8 cellular contexts compared by ENCODE assay signal in genomic region chr16:75621170-75621477, GRCh38. TPM values are rescaled to one million over a fixed set of nuclear protein-coding genes. Genes with fewer than 3 reads are reported as not detected.
DNase-seq lines count a peak whose midpoint lies in the region; ATAC-seq and TF ChIP-seq lines count a peak whose summit lies in the region.

No MANE protein-coding gene starts in this region.

- H3K9me3 Mint-ChIP-seq in activated T-helper 2 cell treated with anti-CD3 and anti-CD28 coated beads, Interferon-gamma antibody, Interleukin-2, Interleukin-4, amounts not matched to agents 10 μg/mL and 5 μg/mL and 100 μg/mL, durations not matched to agents 14 hours and 24 hours and 36 hours, result no peaks in the 10 kb centered on the region
- no peaks in the 10 kb centered on the region for H3K9me3 Mint-ChIP-seq in stimulated activated naive CD8-positive, alpha-beta T cell treated with anti-CD3 and anti-CD28 coated beads, Interleukin-15, amount 100 ng/mL, for 72 hours

- TF ChIP-seq CTCF in IMR-90 (conservative IDR thresholded peaks at IDR 0.05; ENCODE audit: low read depth, low read length), result peak; percentile 59

- no peaks in the 10 kb centered on the region for H3K27me3 Mint-ChIP-seq in activated T-helper 2 cell treated with anti-CD3 and anti-CD28 coated beads, Interferon-gamma antibody, Interleukin-2, Interleukin-4, amounts not matched to agents 10 μg/mL and 5 μg/mL and 100 μg/mL, durations not matched to agents 14 hours and 24 hours and 36 hours (ENCODE audit: low read depth)
- no peaks in the 10 kb centered on the region for H3K27me3 Mint-ChIP-seq in stimulated activated naive CD8-positive, alpha-beta T cell treated with anti-CD3 and anti-CD28 coated beads, Interleukin-15, amount 100 ng/mL, for 72 hours

- H3K4me3 Mint-ChIP-seq in activated T-helper 2 cell treated with anti-CD3 and anti-CD28 coated beads, Interferon-gamma antibody, Interleukin-2, Interleukin-4, amounts not matched to agents 10 μg/mL and 5 μg/mL and 100 μg/mL, durations not matched to agents 14 hours and 24 hours and 36 hours (ENCODE audit: low read depth), result peak overlapping the region; percentile 93
- H3K4me3 Mint-ChIP-seq in stimulated activated naive CD8-positive, alpha-beta T cell treated with anti-CD3 and anti-CD28 coated beads, Interleukin-15, amount 100 ng/mL, for 72 hours, result no peak overlapping the region

- H2BK15ac ChIP-seq in IMR-90 (ENCODE audit: low read depth, low read length), result no peak overlapping the region

- TF ChIP-seq RAD21 in IMR-90 (IDR thresholded peaks at IDR 0.05; ENCODE audit: low read length), result peak; percentile 55

- ATAC-seq in IMR-90 (ENCODE audit: low read depth) (peak; percentile 24; the same call in 1 of the 2 replicates), left colon (peak; percentile 22), HG02938 (IDR thresholded peaks at IDR 0.05; ENCODE audit: unreplicated experiment) (no peak)
- ATAC-seq in stimulated activated naive CD8-positive, alpha-beta T cell treated with anti-CD3 and anti-CD28 coated beads, Interleukin-15, amount 100 ng/mL, for 72 hours, result no peak

- no peak overlapping the region for H2BK20ac ChIP-seq in IMR-90 (ENCODE audit: low read depth, low read length)

- no peak overlapping the region for H3K27ac Mint-ChIP-seq in activated T-helper 2 cell treated with anti-CD3 and anti-CD28 coated beads, Interferon-gamma antibody, Interleukin-2, Interleukin-4, amounts not matched to agents 10 μg/mL and 5 μg/mL and 100 μg/mL, durations not matched to agents 14 hours and 24 hours and 36 hours
- H3K27ac Mint-ChIP-seq in stimulated activated naive CD8-positive, alpha-beta T cell treated with anti-CD3 and anti-CD28 coated beads, Interleukin-15, amount 100 ng/mL, for 72 hours, result no peak overlapping the region

- no peak overlapping the region for H3K14ac ChIP-seq in IMR-90 (replicated peaks; ENCODE audit: low read depth, low read length)

- H4K5ac ChIP-seq in IMR-90 (ENCODE audit: low read depth, low read length), result no peak overlapping the region

- in situ Hi-C loops in IMR-90 (cut with MboI; ENCODE audit: low sequenced_read_pairs), result no loop called here

- no peak overlapping the region for H3K4me2 ChIP-seq in IMR-90 (ENCODE audit: low read depth, low read length)

- no peak overlapping the region for H2AFZ ChIP-seq in IMR-90 (replicated peaks; ENCODE audit: low read length, poor library complexity)

- H3K4me1 Mint-ChIP-seq in activated T-helper 2 cell treated with anti-CD3 and anti-CD28 coated beads, Interferon-gamma antibody, Interleukin-2, Interleukin-4, amounts not matched to agents 10 μg/mL and 5 μg/mL and 100 μg/mL, durations not matched to agents 14 hours and 24 hours and 36 hours (ENCODE audit: low read depth), result peaks cover 38% of the 10 kb centered on the region
- H3K4me1 Mint-ChIP-seq in stimulated activated naive CD8-positive, alpha-beta T cell treated with anti-CD3 and anti-CD28 coated beads, Interleukin-15, amount 100 ng/mL, for 72 hours, result peaks cover 23% of the 10 kb centered on the region

- H3K79me1 ChIP-seq in IMR-90 (ENCODE audit: low read depth in 1 of 2, low read length in 2 of 2), result peaks cover 17 to 23% of the 10 kb centered on the region in 2 experiments

- CTCF ChIA-PET in IMR-90 (lab: Yijun Ruan, JAX), result interaction anchor here (0.5 to 1.5 kb wide), 4 partner anchors 9 to 143 kb away, joined by 3 to 5 read pairs (median 4); no protein-coding TSS in a partner anchor

- H3K4me1 ChIP-seq in IMR-90 (ENCODE audit: control insufficient read depth, insufficient read depth, low read length), result peaks cover 5% of the 10 kb centered on the region

- no TSS peak for BruUV-seq in IMR-90 (replicated peaks; lab: Mats Ljungman, UMichigan)

- no peak overlapping the region for H4K91ac ChIP-seq in IMR-90 (ENCODE audit: insufficient read depth, low read depth, low read length)

- no CpG with 5 or more reads among the region's 2 CpGs for WGBS in IMR-90 (ENCODE audit: extremely low coverage in 2 of 2, insufficient read length in 1 of 2), 2 experiments

- H3K9me1 ChIP-seq in IMR-90 (ENCODE audit: insufficient read depth, low read length), result no peaks in the 10 kb centered on the region

- H2BK120ac ChIP-seq in IMR-90 (ENCODE audit: low read depth, low read length), result no peak overlapping the region

- DNase-seq in NCI-H1417 (lab: John Stamatoyannopoulos, UW), result peak in 2 of 3 experiments; percentile 11 to 51
- DNase-seq in NCI-H1417 treated with DMSO at 0.1 percent for 48 hours (lab: John Stamatoyannopoulos, UW), result no peak
- DNase-seq in IMR-90, result peak; percentile 55
- no peak for DNase-seq in activated T-helper 2 cell treated with anti-CD3 and anti-CD28 coated beads, Interferon-gamma antibody, Interleukin-2, Interleukin-4, amounts not matched to agents 10 μg/mL and 5 μg/mL and 100 μg/mL, durations not matched to agents 14 hours and 24 hours and 36 hours (ENCODE audit: low spot score)
- DNase-seq in left colon, result no peak
- no peak for DNase-seq in central memory CD4-positive, alpha-beta T cell
- DNase-seq in stimulated activated naive CD8-positive, alpha-beta T cell treated with anti-CD3 and anti-CD28 coated beads, Interleukin-15, amount 100 ng/mL, for 72 hours, result no peak

- H2AK5ac ChIP-seq in IMR-90 (ENCODE audit: low read depth, low read length), result no peak overlapping the region

- no peak for TF ChIP-seq POLR2A in IMR-90 (IDR thresholded peaks at IDR 0.05; ENCODE audit: low read depth, low read length)

- no peak overlapping the region for H4K8ac ChIP-seq in IMR-90 (ENCODE audit: low read depth in 2 of 2, low read length in 2 of 2)

- H3K56ac ChIP-seq in IMR-90 (ENCODE audit: extremely low read depth, insufficient read depth, low read length), result no peak overlapping the region

- POLR2A ChIA-PET in IMR-90 (lab: Charles Lee; ENCODE audit: unreplicated experiment), result no interaction called here

- no peak overlapping the region; the same call in 1 of the 2 replicates for H3K9ac ChIP-seq in IMR-90 (ENCODE audit: low read depth, low read length)

- H3K36me3 ChIP-seq in IMR-90 (ENCODE audit: control insufficient read depth, insufficient read depth, low read length), result peaks cover 25% of the 10 kb centered on the region

- H4K20me1 ChIP-seq in IMR-90 (ENCODE audit: insufficient read depth, low read length), result no peaks in the 10 kb centered on the region

- H3K9me3 ChIP-seq in IMR-90 (ENCODE audit: control insufficient read depth, insufficient read depth, low read length), result no peaks in the 10 kb centered on the region

- no peak overlapping the region for H3K27ac ChIP-seq in IMR-90 (ENCODE audit: insufficient read depth, low read length)

- dilution Hi-C loops in IMR-90 (cut with HindIII; ENCODE audit: low sequenced_read_pairs, unreplicated experiment), result no loop called here

- H2BK5ac ChIP-seq in IMR-90 (ENCODE audit: low read depth, low read length, poor library complexity, severe bottlenecking), result no peak overlapping the region

- peaks cover 55% of the 10 kb centered on the region for H3K36me3 Mint-ChIP-seq in activated T-helper 2 cell treated with anti-CD3 and anti-CD28 coated beads, Interferon-gamma antibody, Interleukin-2, Interleukin-4, amounts not matched to agents 10 μg/mL and 5 μg/mL and 100 μg/mL, durations not matched to agents 14 hours and 24 hours and 36 hours (ENCODE audit: low read depth)

- no peaks in the 10 kb centered on the region for H3K27me3 ChIP-seq in IMR-90 (ENCODE audit: control insufficient read depth, insufficient read depth, low read length)

- no peak overlapping the region for H2AK9ac ChIP-seq in IMR-90 (replicated peaks; ENCODE audit: low read depth, low read length, poor library complexity)

- no peak overlapping the region for H3K4ac ChIP-seq in IMR-90 (ENCODE audit: low read depth, low read length)

- intact Hi-C loops in IMR-90 (cut with micrococcal nuclease), result loop anchor here (10.0 kb wide), 2 partner anchors 156 to 426 kb away; partner anchors contain the start of gene TMEM170A
- intact Hi-C loops in activated T-helper 2 cell treated with anti-CD3 and anti-CD28 coated beads, Interferon-gamma antibody, Interleukin-2, Interleukin-4, amounts not matched to agents 10 μg/mL and 5 μg/mL and 100 μg/mL, durations not matched to agents 14 hours and 24 hours and 36 hours (cut with micrococcal nuclease), result no loop called here
- intact Hi-C loops in left colon (cut with DNase I, micrococcal nuclease), result loop anchor here in 1 of 2 donors (5.0 kb wide), 1 partner anchor 54 kb away; the partner anchor contains the start of gene GABARAPL2

- no peak overlapping the region for H3K18ac ChIP-seq in IMR-90 (ENCODE audit: low read depth, low read length)

- no peak overlapping the region for H3K23ac ChIP-seq in IMR-90 (ENCODE audit: low read depth, low read length)

- no peak overlapping the region for H3K4me3 ChIP-seq in IMR-90 (ENCODE audit: insufficient read depth, low read depth, low read length)

RNA-seq across cellular contexts. Expression of gene ADAT1, which starts 2.0 kb away (rescaled TPM):
- total RNA-seq in IMR-90 (2012; rRNA removed), result 36.7 and 52.9 TPM in 2 replicates
- 22.7 and 23.4 TPM in 2 replicates for polyA plus RNA-seq in IMR-90 (2012; rRNA removed)
- 8.5 and 15.4 TPM in 2 replicates for polyA plus RNA-seq in IMR-90 (2012; cell fraction: cytosol; rRNA removed)
- 10.6 and 36.6 TPM in 2 replicates for polyA plus RNA-seq in IMR-90 (2012; cell fraction: nucleus; rRNA removed; ENCODE audit: low replicate concordance)
- 45.3 and 54.0 TPM in 2 replicates for total RNA-seq in activated T-helper 2 cell treated with anti-CD3 and anti-CD28 coated beads, Interferon-gamma antibody, Interleukin-2, Interleukin-4, amounts not matched to agents 10 μg/mL and 5 μg/mL and 100 μg/mL, durations not matched to agents 14 hours and 24 hours and 36 hours
- 10 to 100 TPM; 35.9 to 37.5 TPM for total RNA-seq in left colon

RNA-seq across cellular contexts. Expression of gene KARS1, which starts 26.3 kb away (rescaled TPM):
- total RNA-seq in IMR-90 (2012; rRNA removed) (228 and 229 TPM in 2 replicates), left colon (100 to 1,000 TPM in 1 of 2 donors, 10 to 100 TPM in 1; 84.8 to 102 TPM)
- polyA plus RNA-seq in IMR-90 (2012; rRNA removed), result 111 and 122 TPM in 2 replicates
- 35.8 and 53.7 TPM in 2 replicates for polyA plus RNA-seq in IMR-90 (2012; cell fraction: cytosol; rRNA removed)
- 16.1 and 76.9 TPM in 2 replicates for polyA plus RNA-seq in IMR-90 (2012; cell fraction: nucleus; rRNA removed; ENCODE audit: low replicate concordance)
- 256 and 269 TPM in 2 replicates for total RNA-seq in activated T-helper 2 cell treated with anti-CD3 and anti-CD28 coated beads, Interferon-gamma antibody, Interleukin-2, Interleukin-4, amounts not matched to agents 10 μg/mL and 5 μg/mL and 100 μg/mL, durations not matched to agents 14 hours and 24 hours and 36 hours

RNA-seq across cellular contexts. Expression of gene TERF2IP, which starts 26.4 kb away (rescaled TPM):
- total RNA-seq in IMR-90 (2012; rRNA removed) (15.4 and 25.6 TPM in 2 replicates), left colon (10 to 100 TPM; 22.5 to 30.0 TPM)
- polyA plus RNA-seq in IMR-90 (2012; rRNA removed), result 32.5 and 35.2 TPM in 2 replicates
- 24.6 and 30.8 TPM in 2 replicates for polyA plus RNA-seq in IMR-90 (2012; cell fraction: cytosol; rRNA removed)
- polyA plus RNA-seq in IMR-90 (2012; cell fraction: nucleus; rRNA removed; ENCODE audit: low replicate concordance), result 19.4 and 22.6 TPM in 2 replicates
- total RNA-seq in activated T-helper 2 cell treated with anti-CD3 and anti-CD28 coated beads, Interferon-gamma antibody, Interleukin-2, Interleukin-4, amounts not matched to agents 10 μg/mL and 5 μg/mL and 100 μg/mL, durations not matched to agents 14 hours and 24 hours and 36 hours, result 73.6 and 77.6 TPM in 2 replicates

RNA-seq across cellular contexts. Expression of gene GABARAPL2, which starts 54.9 kb away (rescaled TPM):
- 33.3 and 55.8 TPM in 2 replicates for total RNA-seq in IMR-90 (2012; rRNA removed)
- polyA plus RNA-seq in IMR-90 (2012; rRNA removed), result 64.5 and 65.9 TPM in 2 replicates
- polyA plus RNA-seq in IMR-90 (2012; cell fraction: cytosol; rRNA removed), result 61.3 and 85.2 TPM in 2 replicates
- 24.9 and 50.1 TPM in 2 replicates for polyA plus RNA-seq in IMR-90 (2012; cell fraction: nucleus; rRNA removed; ENCODE audit: low replicate concordance)
- total RNA-seq in activated T-helper 2 cell treated with anti-CD3 and anti-CD28 coated beads, Interferon-gamma antibody, Interleukin-2, Interleukin-4, amounts not matched to agents 10 μg/mL and 5 μg/mL and 100 μg/mL, durations not matched to agents 14 hours and 24 hours and 36 hours, result 69.2 and 69.4 TPM in 2 replicates
- total RNA-seq in left colon, result 100 to 1,000 TPM in 1 of 2 donors, 10 to 100 TPM in 1; 91.1 to 110 TPM

RNA-seq across cellular contexts. Expression of gene CPHXL2, which starts 55.7 kb away (rescaled TPM):
- total RNA-seq in IMR-90 (2012; rRNA removed), result not detected in 2 replicates
- polyA plus RNA-seq in IMR-90 (2012; rRNA removed), result not detected in 2 replicates
- not detected in 2 replicates for polyA plus RNA-seq in IMR-90 (2012; cell fraction: cytosol; rRNA removed)
- not detected in 2 replicates for polyA plus RNA-seq in IMR-90 (2012; cell fraction: nucleus; rRNA removed; ENCODE audit: low replicate concordance)
- total RNA-seq in activated T-helper 2 cell treated with anti-CD3 and anti-CD28 coated beads, Interferon-gamma antibody, Interleukin-2, Interleukin-4, amounts not matched to agents 10 μg/mL and 5 μg/mL and 100 μg/mL, durations not matched to agents 14 hours and 24 hours and 36 hours, result not detected in 2 replicates
- total RNA-seq in left colon, result not detected

Comparison
In these comparisons a context has a peak if more than half of its experiments do, and no peak if none do; other contexts are left out.
1. DNase-seq: peak in NCI-H1417 (2 of 3) and IMR-90 (single experiment); none in NCI-H1417 treated with DMSO at 0.1 percent for 48 hours (single experiment), activated T-helper 2 cell treated with anti-CD3 and anti-CD28 coated beads, Interferon-gamma antibody, Interleukin-2, Interleukin-4, amounts not matched to agents 10 μg/mL and 5 μg/mL and 100 μg/mL, durations not matched to agents 14 hours and 24 hours and 36 hours (single experiment), left colon (0 of 2), central memory CD4-positive, alpha-beta T cell (single experiment) and stimulated activated naive CD8-positive, alpha-beta T cell treated with anti-CD3 and anti-CD28 coated beads, Interleukin-15, amount 100 ng/mL, for 72 hours (0 of 2).
2. ATAC-seq: peak in IMR-90 (single experiment) and left colon (single experiment); none in stimulated activated naive CD8-positive, alpha-beta T cell treated with anti-CD3 and anti-CD28 coated beads, Interleukin-15, amount 100 ng/mL, for 72 hours (single experiment) and HG02938 (single experiment).